12 cellular contexts compared by ENCODE assay signal in the genomic region with DNA sequence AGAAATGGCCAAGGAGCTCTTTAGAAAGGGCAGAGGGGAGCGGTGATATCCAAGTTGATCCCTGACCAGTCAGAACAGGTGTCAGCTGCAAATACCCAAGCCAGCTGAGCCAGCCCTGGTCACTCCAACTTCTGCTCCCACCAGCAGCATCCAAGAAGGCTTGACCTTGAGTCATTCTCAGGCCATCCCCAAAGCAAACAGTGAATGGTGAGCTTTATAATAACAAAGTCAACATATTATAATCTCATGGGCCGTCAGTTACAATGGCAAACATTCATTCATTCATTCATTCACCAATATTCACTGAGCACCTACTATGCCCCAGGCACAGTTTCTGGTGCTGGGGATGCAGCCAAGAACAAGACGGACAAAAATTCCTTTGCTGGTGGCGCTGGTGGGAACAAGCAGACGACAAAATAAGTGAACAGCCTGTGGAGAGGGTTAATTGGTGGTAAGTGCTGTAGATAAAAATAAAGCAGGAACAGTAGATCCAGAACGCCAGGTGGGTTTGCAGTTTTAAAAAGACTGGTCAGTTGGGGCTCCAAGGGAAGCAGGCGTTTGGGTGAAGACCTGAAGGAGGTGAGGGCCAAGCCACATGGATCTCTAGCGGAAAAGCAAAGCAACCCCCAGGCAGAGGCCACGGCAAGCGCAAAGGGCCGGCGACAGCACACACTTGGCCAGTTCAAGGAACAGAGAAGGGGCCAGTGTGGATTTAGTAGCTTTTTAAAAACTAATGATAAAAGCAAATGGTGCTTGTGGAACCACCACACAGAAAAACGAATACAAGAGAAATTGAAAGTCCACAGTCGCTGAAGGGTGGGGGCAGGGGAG.
DNase-seq lines count a peak whose midpoint lies in the region; ATAC-seq and TF ChIP-seq lines count a peak whose summit lies in the region.
"Had no signal": no experiment of that assay in that cellular context is flagged by ENCODE, and none has a peak within 500 bp of the region (broad histone marks: within the 10 kb centered on the region; RNA-seq: fewer than 3 reads in every experiment).

No MANE protein-coding gene starts in this region.

- H3K4me1 ChIP-seq in esophagus squamous epithelium (peaks cover 8 to 48% (median 12%) of the 10 kb centered on the region in 3 donors), neutrophil (ENCODE audit: control insufficient read depth in 1 of 2, insufficient read depth in 1 of 2, low read depth in 1 of 2, low read length in 1 of 2) (peaks cover 46 to 55% of the 10 kb centered on the region in 2 experiments), upper lobe of left lung (peaks cover 43 to 63% (median 50%) of the 10 kb centered on the region in 4 donors)

- CTCF ChIA-PET in activated CD4-positive, alpha-beta T cell treated with anti-CD3 and anti-CD28 coated beads, Interleukin-2, amount 10 ng/mL, durations not matched to agents 7 days and 5 days (lab: Charles Lee): interaction anchor here (1.0 to 1.6 kb wide), 2 partner anchors 10 to 11 kb away, joined by 3 to 4 read pairs; no protein-coding TSS in a partner anchor

- H3K9me3 Mint-ChIP-seq in activated CD4-positive, alpha-beta T cell treated with anti-CD3 and anti-CD28 coated beads, Interleukin-2, amount 10 ng/mL, durations not matched to agents 7 days and 5 days: no peaks in the 10 kb centered on the region
- H3K9me3 Mint-ChIP-seq in activated CD4-positive, alpha-beta T cell treated with anti-CD3 and anti-CD28 coated beads, Interleukin-2, amount 10 ng/mL, durations not matched to agents 24 days and 14 days: no peaks in the 10 kb centered on the region

- TF ChIP-seq POLR2A in esophagus squamous epithelium (IDR thresholded peaks at IDR 0.05) (no peak), upper lobe of left lung (IDR thresholded peaks at IDR 0.05) (no peak)

- H3K27ac ChIP-seq in esophagus squamous epithelium: peak overlapping the region; percentile 59 to 88 (median 84)
- H3K27ac ChIP-seq in neutrophil: no peak overlapping the region
- H3K27ac ChIP-seq in upper lobe of left lung: peak overlapping the region; percentile 80 to 90 (median 86)

- no peak for DNase-seq in activated CD4-positive, alpha-beta T cell treated with anti-CD3 and anti-CD28 coated beads, Interleukin-2, amount 10 ng/mL, durations not matched to agents 7 days and 5 days
- no peak for DNase-seq in activated CD4-positive, alpha-beta T cell treated with anti-CD3 and anti-CD28 coated beads, Interleukin-2, amount 10 ng/mL, durations not matched to agents 24 days and 14 days
- DNase-seq in esophagus squamous epithelium (lab: John Stamatoyannopoulos, UW): no peak
- DNase-seq in upper lobe of left lung: no peak
- DNase-seq in activated naive CD4-positive, alpha-beta T cell (lab: John Stamatoyannopoulos, UW): no peak
- no peak for DNase-seq in glomerular visceral epithelial cell (ENCODE audit: extremely low spot score)
- DNase-seq: 8988T; activated CD8-positive, alpha-beta memory T cell treated with anti-CD3 and anti-CD28 coated beads, Interleukin-2, amount 10 ng/mL, durations not matched to agents 7 days and 5 days; islet precursor cell had no signal

- H3K27ac Mint-ChIP-seq in activated CD4-positive, alpha-beta T cell treated with anti-CD3 and anti-CD28 coated beads, Interleukin-2, amount 10 ng/mL, durations not matched to agents 7 days and 5 days: peak overlapping the region; percentile 46
- H3K27ac Mint-ChIP-seq in activated CD4-positive, alpha-beta T cell treated with anti-CD3 and anti-CD28 coated beads, Interleukin-2, amount 10 ng/mL, durations not matched to agents 24 days and 14 days: no peak overlapping the region
- H3K27ac Mint-ChIP-seq: activated CD8-positive, alpha-beta memory T cell treated with anti-CD3 and anti-CD28 coated beads, Interleukin-2, amount 10 ng/mL, durations not matched to agents 7 days and 5 days; activated naive CD8-positive, alpha-beta T cell had no signal

- TF ChIP-seq CTCF in esophagus squamous epithelium (IDR thresholded peaks at IDR 0.05) (no peak), neutrophil (IDR thresholded peaks at IDR 0.05) (no peak), upper lobe of left lung (IDR thresholded peaks at IDR 0.05) (no peak)

- H3K36me3 Mint-ChIP-seq in activated CD4-positive, alpha-beta T cell treated with anti-CD3 and anti-CD28 coated beads, Interleukin-2, amount 10 ng/mL, durations not matched to agents 7 days and 5 days (ENCODE audit: low read depth): peaks cover 3% of the 10 kb centered on the region
- no peaks in the 10 kb centered on the region for H3K36me3 Mint-ChIP-seq in activated CD4-positive, alpha-beta T cell treated with anti-CD3 and anti-CD28 coated beads, Interleukin-2, amount 10 ng/mL, durations not matched to agents 24 days and 14 days (ENCODE audit: low read depth)
- H3K36me3 Mint-ChIP-seq: activated CD8-positive, alpha-beta memory T cell treated with anti-CD3 and anti-CD28 coated beads, Interleukin-2, amount 10 ng/mL, durations not matched to agents 7 days and 5 days; activated naive CD8-positive, alpha-beta T cell had no signal

- H3K36me3 ChIP-seq in esophagus squamous epithelium: no peaks in the 10 kb centered on the region
- no peaks in the 10 kb centered on the region for H3K36me3 ChIP-seq in neutrophil
- no peaks in the 10 kb centered on the region for H3K36me3 ChIP-seq in upper lobe of left lung

- POLR2A ChIA-PET in activated CD4-positive, alpha-beta T cell treated with anti-CD3 and anti-CD28 coated beads, Interleukin-2, amount 10 ng/mL, durations not matched to agents 7 days and 5 days (lab: Charles Lee): no interaction called here

- H3K4me1 Mint-ChIP-seq in activated CD4-positive, alpha-beta T cell treated with anti-CD3 and anti-CD28 coated beads, Interleukin-2, amount 10 ng/mL, durations not matched to agents 7 days and 5 days: peaks cover 64% of the 10 kb centered on the region
- peaks cover 39% of the 10 kb centered on the region for H3K4me1 Mint-ChIP-seq in activated CD4-positive, alpha-beta T cell treated with anti-CD3 and anti-CD28 coated beads, Interleukin-2, amount 10 ng/mL, durations not matched to agents 24 days and 14 days

- H3K27me3 ChIP-seq in esophagus squamous epithelium (no peaks in the 10 kb centered on the region), neutrophil (no peaks in the 10 kb centered on the region), upper lobe of left lung (no peaks in the 10 kb centered on the region)

- no peak for TF ChIP-seq EP300 in upper lobe of left lung (IDR thresholded peaks at IDR 0.05)

- H3K4me3 Mint-ChIP-seq in activated CD4-positive, alpha-beta T cell treated with anti-CD3 and anti-CD28 coated beads, Interleukin-2, amount 10 ng/mL, durations not matched to agents 7 days and 5 days: no peak overlapping the region
- no peak overlapping the region for H3K4me3 Mint-ChIP-seq in activated CD4-positive, alpha-beta T cell treated with anti-CD3 and anti-CD28 coated beads, Interleukin-2, amount 10 ng/mL, durations not matched to agents 24 days and 14 days
- H3K4me3 Mint-ChIP-seq: activated CD8-positive, alpha-beta memory T cell treated with anti-CD3 and anti-CD28 coated beads, Interleukin-2, amount 10 ng/mL, durations not matched to agents 7 days and 5 days; activated naive CD8-positive, alpha-beta T cell had no signal

- ATAC-seq in upper lobe of left lung (ENCODE audit: low FRiP score in 2 of 2) (no peak), GM18519 (IDR thresholded peaks at IDR 0.05; ENCODE audit: low FRiP score, unreplicated experiment) (no peak)
- ATAC-seq: activated CD8-positive, alpha-beta memory T cell treated with anti-CD3 and anti-CD28 coated beads, Interleukin-2, amount 10 ng/mL, durations not matched to agents 7 days and 5 days had no signal

- H3K9me3 ChIP-seq in esophagus squamous epithelium (no peaks in the 10 kb centered on the region), neutrophil (no peaks in the 10 kb centered on the region), upper lobe of left lung (no peaks in the 10 kb centered on the region)

- H3K27me3 Mint-ChIP-seq in activated CD4-positive, alpha-beta T cell treated with anti-CD3 and anti-CD28 coated beads, Interleukin-2, amount 10 ng/mL, durations not matched to agents 7 days and 5 days: no peaks in the 10 kb centered on the region
- peaks cover 4% of the 10 kb centered on the region for H3K27me3 Mint-ChIP-seq in activated CD4-positive, alpha-beta T cell treated with anti-CD3 and anti-CD28 coated beads, Interleukin-2, amount 10 ng/mL, durations not matched to agents 24 days and 14 days

- WGBS in esophagus squamous epithelium, 2 donors: 76% methylated on average over 13 to 14 of the region's 14 CpGs
- WGBS in upper lobe of left lung, 2 donors: 65 to 72% methylated on average over 14 of the region's 14 CpGs

- intact Hi-C loops in activated CD4-positive, alpha-beta T cell treated with anti-CD3 and anti-CD28 coated beads, Interleukin-2, amount 10 ng/mL, durations not matched to agents 24 days and 14 days (cut with micrococcal nuclease): no loop called here
- intact Hi-C loops in esophagus squamous epithelium (cut with DNase I): no loop called here

- H3K4me3 ChIP-seq in esophagus squamous epithelium (peak overlapping the region in 2 of 4 donors; percentile 6 to 18), neutrophil (ENCODE audit: low read depth in 1 of 2, low read length in 1 of 2) (peak overlapping the region; percentile 15 to 24), upper lobe of left lung (peak overlapping the region in 2 of 4 donors; percentile 8 to 19)
